In genomic region chr19:51681286-51681956, GRCh38 we compare ENCODE assay signal across 16 cellular contexts. TPM values are rescaled to one million over a fixed set of nuclear protein-coding genes. Genes with fewer than 3 reads are reported as not detected.
A peak's percentile ranks its signal among the peaks of the same experiment; 100 is the strongest.
DNase-seq lines count a peak whose midpoint lies in the region; ATAC-seq, FAIRE-seq and TF ChIP-seq lines count a peak whose summit lies in the region.
"Had no signal": no experiment of that assay in that cellular context is flagged by ENCODE, and none has a peak within 500 bp of the region (broad histone marks: within the 10 kb centered on the region; RNA-seq: fewer than 3 reads in every experiment).

No MANE protein-coding gene starts in this region.

- no peak overlapping the region for H3K4me2 ChIP-seq in trophoblast cell (ENCODE audit: low read length)

- peaks cover 15% of the 10 kb centered on the region for H3K9me3 Mint-ChIP-seq in activated CD4-positive, alpha-beta T cell treated with anti-CD3 and anti-CD28 coated beads, Interleukin-2, amount 10 ng/mL, durations not matched to agents 24 days and 14 days
- H3K9me3 Mint-ChIP-seq in activated CD4-positive, alpha-beta T cell treated with anti-CD3 and anti-CD28 coated beads for 36 hours (ENCODE audit: low read depth): peaks cover 7% of the 10 kb centered on the region

- no peak overlapping the region for H2BK12ac ChIP-seq in trophoblast cell (ENCODE audit: low read length)

- no peak overlapping the region for H3K27ac ChIP-seq in trophoblast cell (ENCODE audit: low read depth, low read length)
- H3K27ac ChIP-seq: prostate gland had no signal

- no peaks in the 10 kb centered on the region for H3K36me3 ChIP-seq in trophoblast cell (ENCODE audit: control insufficient read depth in 1 of 2, insufficient read depth in 2 of 2, low read length in 2 of 2)
- H3K36me3 ChIP-seq: prostate gland had no signal

- no peak overlapping the region for H3K9ac ChIP-seq in trophoblast cell (ENCODE audit: low read length)

- no peaks in the 10 kb centered on the region for H3K79me1 ChIP-seq in trophoblast cell (ENCODE audit: low read length)

- H2AFZ ChIP-seq in trophoblast cell (ENCODE audit: insufficient read depth, low read length, poor library complexity): no peak overlapping the region

- no peak overlapping the region for H3K14ac ChIP-seq in trophoblast cell (ENCODE audit: low read length)

- H3K79me2 ChIP-seq in trophoblast cell (ENCODE audit: control insufficient read depth, insufficient read depth, low read length, poor library complexity): no peaks in the 10 kb centered on the region

- ATAC-seq in activated CD4-positive, alpha-beta T cell treated with anti-CD3 and anti-CD28 coated beads for 36 hours: no peak

- POLR2A ChIA-PET in activated CD4-positive, alpha-beta T cell treated with anti-CD3 and anti-CD28 coated beads for 36 hours (lab: Charles Lee): no interaction called here

- no peak overlapping the region for H2BK5ac ChIP-seq in trophoblast cell (ENCODE audit: low read depth, low read length, poor library complexity)

- no peak overlapping the region for H3K4ac ChIP-seq in trophoblast cell (ENCODE audit: low read depth, low read length)

- intact Hi-C loops in activated CD4-positive, alpha-beta T cell treated with anti-CD3 and anti-CD28 coated beads, Interleukin-2, amount 10 ng/mL, durations not matched to agents 24 days and 14 days (cut with micrococcal nuclease): no loop called here
- intact Hi-C loops in activated CD4-positive, alpha-beta T cell treated with anti-CD3 and anti-CD28 coated beads for 36 hours (cut with DNase I, micrococcal nuclease): no loop called here

- CTCF ChIA-PET in activated CD4-positive, alpha-beta T cell treated with anti-CD3 and anti-CD28 coated beads for 36 hours (lab: Charles Lee): interaction anchor here (0.7 to 10.1 kb wide), 2 partner anchors 21 to 22 kb away, joined by 3 to 77 read pairs; no protein-coding TSS in a partner anchor

- no peaks in the 10 kb centered on the region for H3K27me3 ChIP-seq in trophoblast cell (ENCODE audit: insufficient read depth, low read length)

- no peak overlapping the region for H2BK120ac ChIP-seq in trophoblast cell (ENCODE audit: insufficient read depth, low read length, poor library complexity)

- DNase-seq in activated CD4-positive, alpha-beta T cell treated with anti-CD3 and anti-CD28 coated beads, Interleukin-2, amount 10 ng/mL, durations not matched to agents 24 days and 14 days: peak; percentile 27
- DNase-seq in activated CD4-positive, alpha-beta T cell treated with anti-CD3 and anti-CD28 coated beads for 36 hours: no peak
- DNase-seq in NAMALWA (ENCODE audit: low spot score) (peak; percentile 36), choroid plexus epithelial cell (ENCODE audit: low read depth) (peak; percentile 33), trophoblast cell (peak; percentile 98 to 99), HuH-7 (ENCODE audit: low spot score) (no peak), HTR-8/SVneo (ENCODE audit: insufficient read length, low spot score) (no peak)
- no peak for DNase-seq in activated T-cell treated with anti-CD3 and anti-CD28 coated beads, Interleukin-2, amount 50 U/mL, for 1 hour
- DNase-seq: activated CD4-positive, alpha-beta T cell treated with anti-CD3 and anti-CD28 coated beads for 48 hours; DMS53; foreskin melanocyte; NCI-H2029 treated with DMSO at 0.1 percent for 48 hours had no signal

- H3K4me1 ChIP-seq in trophoblast cell (ENCODE audit: control insufficient read depth in 1 of 2, insufficient read depth in 2 of 2, low read length in 2 of 2): no peaks in the 10 kb centered on the region
- H3K4me1 ChIP-seq: prostate gland had no signal

- no peak overlapping the region for H3K27ac Mint-ChIP-seq in activated CD4-positive, alpha-beta T cell treated with anti-CD3 and anti-CD28 coated beads, Interleukin-2, amount 10 ng/mL, durations not matched to agents 24 days and 14 days
- H3K27ac Mint-ChIP-seq in activated CD4-positive, alpha-beta T cell treated with anti-CD3 and anti-CD28 coated beads for 36 hours: no peak overlapping the region

- no peaks in the 10 kb centered on the region for H3K9me3 ChIP-seq in trophoblast cell (ENCODE audit: insufficient read depth, low read depth, low read length)
- H3K9me3 ChIP-seq: prostate gland had no signal

- no peak overlapping the region for H4K8ac ChIP-seq in trophoblast cell (ENCODE audit: low read depth, low read length)

- no peak overlapping the region for H3K23ac ChIP-seq in trophoblast cell (ENCODE audit: low read length)

- no peak for FAIRE-seq in HTR-8/SVneo (lab: Jason Lieb, UNC)
- FAIRE-seq: astrocyte had no signal

- no peaks in the 10 kb centered on the region for H3K36me3 Mint-ChIP-seq in activated CD4-positive, alpha-beta T cell treated with anti-CD3 and anti-CD28 coated beads, Interleukin-2, amount 10 ng/mL, durations not matched to agents 24 days and 14 days (ENCODE audit: low read depth)
- no peaks in the 10 kb centered on the region for H3K36me3 Mint-ChIP-seq in activated CD4-positive, alpha-beta T cell treated with anti-CD3 and anti-CD28 coated beads for 36 hours (ENCODE audit: low read depth)

- H3K4me3 ChIP-seq in choroid plexus epithelial cell (ENCODE audit: low read depth, low read length) (no peak overlapping the region), trophoblast cell (ENCODE audit: low read depth, low read length) (no peak overlapping the region)
- H3K4me3 ChIP-seq: prostate gland had no signal

- no peak for TF ChIP-seq CTCF in choroid plexus epithelial cell (conservative IDR thresholded peaks at IDR 0.05; ENCODE audit: low read depth, low read length)

- H2AK5ac ChIP-seq in trophoblast cell (ENCODE audit: low read length): no peak overlapping the region

- no peak overlapping the region for H3K4me3 Mint-ChIP-seq in activated CD4-positive, alpha-beta T cell treated with anti-CD3 and anti-CD28 coated beads, Interleukin-2, amount 10 ng/mL, durations not matched to agents 24 days and 14 days
- no peak overlapping the region for H3K4me3 Mint-ChIP-seq in activated CD4-positive, alpha-beta T cell treated with anti-CD3 and anti-CD28 coated beads for 36 hours

- H3K4me1 Mint-ChIP-seq in activated CD4-positive, alpha-beta T cell treated with anti-CD3 and anti-CD28 coated beads, Interleukin-2, amount 10 ng/mL, durations not matched to agents 24 days and 14 days: peaks cover 2% of the 10 kb centered on the region
- H3K4me1 Mint-ChIP-seq in activated CD4-positive, alpha-beta T cell treated with anti-CD3 and anti-CD28 coated beads for 36 hours: peaks cover 8% of the 10 kb centered on the region

- peaks cover 7% of the 10 kb centered on the region for H3K27me3 Mint-ChIP-seq in activated CD4-positive, alpha-beta T cell treated with anti-CD3 and anti-CD28 coated beads, Interleukin-2, amount 10 ng/mL, durations not matched to agents 24 days and 14 days
- H3K27me3 Mint-ChIP-seq in activated CD4-positive, alpha-beta T cell treated with anti-CD3 and anti-CD28 coated beads for 36 hours: peaks cover 5% of the 10 kb centered on the region

- no CpG with 5 or more reads among the region's 3 CpGs for WGBS in trophoblast cell (ENCODE audit: extremely low coverage, insufficient coverage, insufficient read length)

- no peak overlapping the region for H4K91ac ChIP-seq in trophoblast cell (ENCODE audit: low read depth, low read length)

- H4K12ac ChIP-seq in trophoblast cell (ENCODE audit: low read depth, low read length): no peak overlapping the region

- no peak overlapping the region for H3K18ac ChIP-seq in trophoblast cell (ENCODE audit: low read length)

RNA-seq across cellular contexts. Expression of gene SPACA6, which starts 11.7 kb away (rescaled TPM):
- total RNA-seq in activated CD4-positive, alpha-beta T cell treated with anti-CD3 and anti-CD28 coated beads, Interleukin-2, amount 10 ng/mL, durations not matched to agents 24 days and 14 days: 6.7 and 7.0 TPM in 2 replicates
- total RNA-seq in activated CD4-positive, alpha-beta T cell treated with anti-CD3 and anti-CD28 coated beads for 36 hours: 1 to 10 TPM; 8.3 to 9.1 TPM
- polyA plus RNA-seq in trophoblast cell (2013): 21.7 and 24.5 TPM in 2 replicates

RNA-seq across cellular contexts. Expression of gene SIGLEC14, which starts 34.8 kb away (rescaled TPM):
- not detected in 2 replicates for total RNA-seq in activated CD4-positive, alpha-beta T cell treated with anti-CD3 and anti-CD28 coated beads, Interleukin-2, amount 10 ng/mL, durations not matched to agents 24 days and 14 days
- not detected for total RNA-seq in activated CD4-positive, alpha-beta T cell treated with anti-CD3 and anti-CD28 coated beads for 36 hours
- polyA plus RNA-seq in trophoblast cell (2013): 1.0 TPM in 2 replicates
- total RNA-seq: astrocyte; T-helper 1 cell treated with Interleukin-12 subunit alpha and Interleukin-12 subunit beta and Interleukin-4 antibody, amounts not matched to agents 30 ng/mL and 1 ng/mL, for 36 hours had no signal

RNA-seq across cellular contexts. Expression of gene HAS1, which starts 42.4 kb away (rescaled TPM):
- total RNA-seq in activated CD4-positive, alpha-beta T cell treated with anti-CD3 and anti-CD28 coated beads, Interleukin-2, amount 10 ng/mL, durations not matched to agents 24 days and 14 days: not detected in 2 replicates
- not detected for total RNA-seq in activated CD4-positive, alpha-beta T cell treated with anti-CD3 and anti-CD28 coated beads for 36 hours
- polyA plus RNA-seq in trophoblast cell (2013): 0.08 and 0.18 TPM in 2 replicates
- total RNA-seq: astrocyte; T-helper 1 cell treated with Interleukin-12 subunit alpha and Interleukin-12 subunit beta and Interleukin-4 antibody, amounts not matched to agents 30 ng/mL and 1 ng/mL, for 36 hours had no signal

RNA-seq across cellular contexts. Expression of gene SIGLEC5, which starts 51.2 kb away (rescaled TPM):
- total RNA-seq in activated CD4-positive, alpha-beta T cell treated with anti-CD3 and anti-CD28 coated beads, Interleukin-2, amount 10 ng/mL, durations not matched to agents 24 days and 14 days: not detected in 2 replicates
- not detected for total RNA-seq in activated CD4-positive, alpha-beta T cell treated with anti-CD3 and anti-CD28 coated beads for 36 hours
- polyA plus RNA-seq in trophoblast cell (2013): not detected in 2 replicates
- total RNA-seq: astrocyte; mononuclear cell; prostate gland; T-helper 1 cell treated with Interleukin-12 subunit alpha and Interleukin-12 subunit beta and Interleukin-4 antibody, amounts not matched to agents 30 ng/mL and 1 ng/mL, for 36 hours had no signal

Comparison
In these comparisons a context has a peak if more than half of its experiments do, and no peak if none do; other contexts are left out.
1. DNase-seq: peak in activated CD4-positive, alpha-beta T cell treated with anti-CD3 and anti-CD28 coated beads, Interleukin-2, amount 10 ng/mL, durations not matched to agents 24 days and 14 days (single experiment), NAMALWA (single experiment), choroid plexus epithelial cell (single experiment) and trophoblast cell (2 of 2); none in activated CD4-positive, alpha-beta T cell treated with anti-CD3 and anti-CD28 coated beads for 36 hours (single experiment), activated T-cell treated with anti-CD3 and anti-CD28 coated beads, Interleukin-2, amount 50 U/mL, for 1 hour (single experiment), HuH-7 (single experiment) and HTR-8/SVneo (single experiment).